Comparison of ENCODE assay signal across 11 cellular contexts in the genomic region with DNA sequence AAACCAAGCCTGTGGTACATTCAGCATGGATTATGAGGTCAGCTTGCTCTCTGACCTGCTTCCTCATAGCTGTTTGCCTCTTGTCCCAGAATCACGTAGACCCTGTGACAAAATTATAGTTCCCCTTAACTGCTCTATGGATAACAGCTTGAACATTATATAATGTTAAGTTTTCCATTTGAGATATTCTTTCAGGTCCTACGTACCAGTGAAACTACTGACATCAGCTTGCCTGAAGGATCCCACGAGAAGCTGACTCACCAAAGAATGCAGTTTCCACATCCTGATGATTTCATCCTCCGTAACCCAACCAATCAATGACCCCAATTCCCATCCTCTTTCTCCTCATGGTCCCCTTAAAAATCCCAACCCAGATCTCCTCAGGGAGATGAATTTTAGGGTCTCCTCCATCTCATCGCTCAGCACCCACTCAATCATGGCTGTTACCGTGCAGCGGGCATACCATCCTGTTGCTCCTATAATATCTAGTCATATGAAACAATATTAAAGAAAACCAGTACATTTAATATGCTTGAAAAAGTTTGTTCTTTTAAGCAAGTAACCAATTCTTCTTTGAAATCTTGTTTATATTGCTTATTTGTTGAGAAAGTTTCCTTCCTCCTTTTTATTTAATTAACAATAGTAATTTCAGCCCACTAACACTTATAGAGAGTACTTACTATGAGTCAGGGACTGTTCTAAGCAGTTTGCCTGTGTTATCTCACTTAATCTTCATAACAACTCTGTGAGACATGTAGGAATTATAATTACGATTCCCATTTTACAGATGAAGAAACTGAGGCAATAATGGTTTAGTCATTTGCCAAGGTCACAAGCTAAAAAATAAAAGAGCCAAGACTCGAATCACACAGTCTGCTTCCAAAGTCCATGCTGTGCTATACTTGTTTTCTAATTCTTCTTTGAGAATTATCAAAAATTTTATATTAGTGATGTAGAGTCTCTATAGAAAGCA. TPM values are rescaled to one million over a fixed set of nuclear protein-coding genes. Genes with fewer than 3 reads are reported as not detected.
A peak's percentile ranks its signal among the peaks of the same experiment; 100 is the strongest.
DNase-seq lines count a peak whose midpoint lies in the region; ATAC-seq and TF ChIP-seq lines count a peak whose summit lies in the region.
"Had no signal": no experiment of that assay in that cellular context is flagged by ENCODE, and none has a peak within 500 bp of the region (broad histone marks: within the 10 kb centered on the region; RNA-seq: fewer than 3 reads in every experiment).

No MANE protein-coding gene starts in this region.

- H3K36me3 ChIP-seq in MG63 (no peaks in the 10 kb centered on the region), lower lobe of right lung (no peaks in the 10 kb centered on the region)

- CTCF ChIA-PET in AG04450 (lab: Charles Lee), result interaction anchor here (0.7 to 5.5 kb wide), 20 partner anchors 11 to 385 kb away, joined by 3 to 103 read pairs (median 22); partner anchors contain the start of genes CHML, EXO1, MAP1LC3C and OPN3

- POLR2A ChIA-PET in AG04450 (lab: Yijun Ruan, JAX), result no interaction called here

- intact Hi-C loops in lower lobe of right lung (cut with DNase I), result no loop called here

- peaks cover 20% of the 10 kb centered on the region for H3K4me1 ChIP-seq in lower lobe of right lung

- TF ChIP-seq CTCF in AG04450 (IDR thresholded peaks at IDR 0.05; ENCODE audit: low read depth, low read length), result no peak
- no peak for TF ChIP-seq CTCF in astrocyte of the spinal cord (IDR thresholded peaks at IDR 0.05; ENCODE audit: low read depth, low read length)
- no peak for TF ChIP-seq CTCF in lower lobe of right lung (IDR thresholded peaks at IDR 0.05)

- H3K9me3 ChIP-seq in AG04450 (ENCODE audit: control insufficient read depth, insufficient read depth, low read length), result no peaks in the 10 kb centered on the region
- H3K9me3 ChIP-seq in MG63, result no peaks in the 10 kb centered on the region
- no peaks in the 10 kb centered on the region for H3K9me3 ChIP-seq in lower lobe of right lung

- no peak overlapping the region for H3K4me3 ChIP-seq in AG04450 (ENCODE audit: low read depth, low read length)
- H3K4me3 ChIP-seq in MG63, result no peak overlapping the region
- no peak overlapping the region for H3K4me3 ChIP-seq in astrocyte of the spinal cord (ENCODE audit: low read depth, low read length)
- H3K4me3 ChIP-seq in lower lobe of right lung, result no peak overlapping the region

- ATAC-seq in lower lobe of right lung, result peak; percentile 52 to 64
- ATAC-seq in GM21515 (IDR thresholded peaks at IDR 0.05; ENCODE audit: unreplicated experiment), result no peak

- peak; percentile 77 for DNase-seq in AG04450 (ENCODE audit: low read depth, low spot score)
- peak; percentile 43 for DNase-seq in MG63
- peak; percentile 89 for DNase-seq in astrocyte of the spinal cord (ENCODE audit: low read depth, low spot score)
- no peak for DNase-seq in lower lobe of right lung
- no peak for DNase-seq in UCSD-AML1 (lab: John Stamatoyannopoulos, UW; ENCODE audit: unreplicated experiment)
- DNase-seq in activated CD8-positive, alpha-beta memory T cell treated with anti-CD3 and anti-CD28 coated beads, Interleukin-2, amount 50 U/mL, for 48 hours, result no peak
- DNase-seq in NCI-H1417 (lab: John Stamatoyannopoulos, UW), result no peak
- DNase-seq: activated T-cell treated with anti-CD3 and anti-CD28 coated beads for 4 hours; CD8-positive, alpha-beta memory T cell; NCI-H1105 had no signal

- in situ Hi-C loops in astrocyte of the spinal cord (cut with HindIII; ENCODE audit: low sequenced_read_pairs), result no loop called here

- peak overlapping the region; percentile 83 for H3K27ac ChIP-seq in AG04450 (ENCODE audit: low read depth, low read length)
- no peak overlapping the region for H3K27ac ChIP-seq in lower lobe of right lung

- H3K27me3 ChIP-seq in AG04450 (ENCODE audit: control insufficient read depth, insufficient read depth, low read length) (no peaks in the 10 kb centered on the region), MG63 (no peaks in the 10 kb centered on the region; the same call in 1 of the 2 replicates), lower lobe of right lung (ENCODE audit: low read depth) (no peaks in the 10 kb centered on the region)

RNA-seq across cellular contexts. Expression of gene CHML, which starts 27.4 kb away (rescaled TPM):
- 13.0 and 17.1 TPM in 2 replicates for polyA plus RNA-seq in AG04450 (2011; rRNA removed)
- polyA minus RNA-seq in AG04450 (2011; rRNA and poly(A)+ RNA removed), result 30.7 and 34.3 TPM in 2 replicates
- 7.0 and 15.4 TPM in 2 replicates for total RNA-seq in MG63 (2014; rRNA removed; shearing (Covaris generic); ENCODE audit: low replicate concordance)
- total RNA-seq in lower lobe of right lung, result 14.5 TPM

RNA-seq across cellular contexts. Expression of gene OPN3, which starts 27.4 kb away (rescaled TPM):
- polyA plus RNA-seq in AG04450 (2011; rRNA removed), result 57.1 and 70.1 TPM in 2 replicates
- polyA minus RNA-seq in AG04450 (2011; rRNA and poly(A)+ RNA removed), result 19.3 and 26.8 TPM in 2 replicates
- total RNA-seq in MG63 (2014; rRNA removed; shearing (Covaris generic); ENCODE audit: low replicate concordance), result 1.1 and 4.1 TPM in 2 replicates
- 36.5 TPM for total RNA-seq in lower lobe of right lung

RNA-seq across cellular contexts. Expression of gene WDR64, which starts 39.3 kb away (rescaled TPM):
- polyA plus RNA-seq in AG04450 (2011; rRNA removed), result not detected in 2 replicates
- not detected in 2 replicates for polyA minus RNA-seq in AG04450 (2011; rRNA and poly(A)+ RNA removed)
- not detected in 2 replicates for total RNA-seq in MG63 (2014; rRNA removed; shearing (Covaris generic); ENCODE audit: low replicate concordance)
- total RNA-seq in lower lobe of right lung, result not detected
- total RNA-seq: CD8-positive, alpha-beta memory T cell had no signal

Comparison
In these comparisons a context has a peak if more than half of its experiments do, and no peak if none do; other contexts are left out.
1. DNase-seq: peak in AG04450 (single experiment), MG63 (single experiment) and astrocyte of the spinal cord (single experiment); none in lower lobe of right lung (single experiment), UCSD-AML1 (single experiment), activated CD8-positive, alpha-beta memory T cell treated with anti-CD3 and anti-CD28 coated beads, Interleukin-2, amount 50 U/mL, for 48 hours (single experiment) and NCI-H1417 (0 of 3).